Comparison of ENCODE assay signal across 10 cellular contexts in genomic region chr16:27698266-27698665, GRCh38.
DNase-seq lines count a peak whose midpoint lies in the region; ATAC-seq and TF ChIP-seq lines count a peak whose summit lies in the region.
"Had no signal": no experiment of that assay in that cellular context is flagged by ENCODE, and none has a peak within 500 bp of the region (broad histone marks: within the 10 kb centered on the region; RNA-seq: fewer than 3 reads in every experiment).

No MANE protein-coding gene starts in this region.

- CTCF ChIA-PET in OCI-LY7 (lab: Charles Lee; ENCODE audit: unreplicated experiment): no interaction called here

- H3K4me3 ChIP-seq in OCI-LY7 (ENCODE audit: low read depth, low read length, poor library complexity, severe bottlenecking): no peak overlapping the region

- no peaks in the 10 kb centered on the region for H3K27me3 Mint-ChIP-seq in stimulated activated naive CD8-positive, alpha-beta T cell treated with anti-CD3 and anti-CD28 coated beads, Interleukin-15, amount 100 ng/mL, for 72 hours

- peak overlapping the region in 1 of 2 donors; percentile 9 for H3K27ac Mint-ChIP-seq in stimulated activated naive CD8-positive, alpha-beta T cell treated with anti-CD3 and anti-CD28 coated beads, Interleukin-15, amount 100 ng/mL, for 72 hours

- TF ChIP-seq CTCF in OCI-LY7 (conservative IDR thresholded peaks at IDR 0.05; ENCODE audit: low read length): peak; percentile 67
- peak; percentile 50 for TF ChIP-seq CTCF in foreskin keratinocyte (conservative IDR thresholded peaks at IDR 0.05)

- H3K9me2 ChIP-seq in OCI-LY7 (ENCODE audit: insufficient read depth, low read length): no peaks in the 10 kb centered on the region

- peak; percentile 7 for DNase-seq in stimulated activated naive CD8-positive, alpha-beta T cell treated with anti-CD3 and anti-CD28 coated beads, Interleukin-15, Interleukin-2, amounts not matched to agents 100 U/mL and 50 U/mL, for 24 hours
- no peak for DNase-seq in stimulated activated naive CD8-positive, alpha-beta T cell treated with anti-CD3 and anti-CD28 coated beads, Interleukin-15, amount 100 ng/mL, for 72 hours
- DNase-seq in OCI-LY7 (ENCODE audit: low spot score) (no peak), foreskin keratinocyte (no peak), SKM-1 (lab: John Stamatoyannopoulos, UW; ENCODE audit: unreplicated experiment) (no peak)
- DNase-seq: NCI-H510A treated with DMSO at 0.1 percent for 48 hours had no signal

- H3K4me1 Mint-ChIP-seq in stimulated activated naive CD8-positive, alpha-beta T cell treated with anti-CD3 and anti-CD28 coated beads, Interleukin-15, amount 100 ng/mL, for 72 hours: no peaks in the 10 kb centered on the region

- ATAC-seq in stimulated activated naive CD8-positive, alpha-beta T cell treated with anti-CD3 and anti-CD28 coated beads, Interleukin-15, Interleukin-2, amounts not matched to agents 100 U/mL and 50 U/mL, for 24 hours: no peak
- ATAC-seq in stimulated activated naive CD8-positive, alpha-beta T cell treated with anti-CD3 and anti-CD28 coated beads, Interleukin-15, amount 100 ng/mL, for 72 hours: no peak
- ATAC-seq in foreskin keratinocyte (peak; percentile 24), HG02763 (IDR thresholded peaks at IDR 0.05; ENCODE audit: unreplicated experiment) (no peak), GM21717 (IDR thresholded peaks at IDR 0.05; ENCODE audit: unreplicated experiment) (no peak), HG03439 (IDR thresholded peaks at IDR 0.05; ENCODE audit: unreplicated experiment) (no peak)
- ATAC-seq: activated CD4-positive, CD25-positive, alpha-beta regulatory T cell treated with anti-CD3 and anti-CD28 coated beads, Interleukin-2, amount 50 U/mL, for 24 hours had no signal

- POLR2A ChIA-PET in OCI-LY7 (lab: Charles Lee): no interaction called here

- H3K9me3 Mint-ChIP-seq in stimulated activated naive CD8-positive, alpha-beta T cell treated with anti-CD3 and anti-CD28 coated beads, Interleukin-15, amount 100 ng/mL, for 72 hours: no peaks in the 10 kb centered on the region

- BruUV-seq in OCI-LY7 (replicated peaks; lab: Mats Ljungman, UMichigan): no TSS peak

- H3K27ac ChIP-seq in OCI-LY7 (ENCODE audit: low read depth, low read length, poor library complexity, severe bottlenecking) (no peak overlapping the region), foreskin keratinocyte (no peak overlapping the region)

- no peaks in the 10 kb centered on the region for H3K36me3 ChIP-seq in OCI-LY7 (ENCODE audit: insufficient read depth, low read length)

- H4K20me1 ChIP-seq in OCI-LY7 (ENCODE audit: insufficient read depth, low read length): no peaks in the 10 kb centered on the region

- no peaks in the 10 kb centered on the region for H3K4me1 ChIP-seq in OCI-LY7 (ENCODE audit: insufficient read depth, low read length, poor library complexity, severe bottlenecking)
- no peaks in the 10 kb centered on the region for H3K4me1 ChIP-seq in foreskin keratinocyte

- intact Hi-C loops in OCI-LY7 (cut with micrococcal nuclease; ENCODE audit: unreplicated experiment): no loop called here

- no peak overlapping the region for H3K4me2 ChIP-seq in OCI-LY7 (ENCODE audit: low read length)

- H3K27me3 ChIP-seq in foreskin keratinocyte: no peaks in the 10 kb centered on the region

- H3K79me2 ChIP-seq in OCI-LY7 (ENCODE audit: insufficient read depth, low read depth, low read length): no peaks in the 10 kb centered on the region

- no peak overlapping the region for H3K4me3 Mint-ChIP-seq in stimulated activated naive CD8-positive, alpha-beta T cell treated with anti-CD3 and anti-CD28 coated beads, Interleukin-15, amount 100 ng/mL, for 72 hours

- no peaks in the 10 kb centered on the region for H3K9me3 ChIP-seq in OCI-LY7 (ENCODE audit: low read length)

- no peak overlapping the region for H2AFZ ChIP-seq in OCI-LY7 (ENCODE audit: low read length)
